Comparison of ENCODE assay signal across 23 cellular contexts in the genomic region with DNA sequence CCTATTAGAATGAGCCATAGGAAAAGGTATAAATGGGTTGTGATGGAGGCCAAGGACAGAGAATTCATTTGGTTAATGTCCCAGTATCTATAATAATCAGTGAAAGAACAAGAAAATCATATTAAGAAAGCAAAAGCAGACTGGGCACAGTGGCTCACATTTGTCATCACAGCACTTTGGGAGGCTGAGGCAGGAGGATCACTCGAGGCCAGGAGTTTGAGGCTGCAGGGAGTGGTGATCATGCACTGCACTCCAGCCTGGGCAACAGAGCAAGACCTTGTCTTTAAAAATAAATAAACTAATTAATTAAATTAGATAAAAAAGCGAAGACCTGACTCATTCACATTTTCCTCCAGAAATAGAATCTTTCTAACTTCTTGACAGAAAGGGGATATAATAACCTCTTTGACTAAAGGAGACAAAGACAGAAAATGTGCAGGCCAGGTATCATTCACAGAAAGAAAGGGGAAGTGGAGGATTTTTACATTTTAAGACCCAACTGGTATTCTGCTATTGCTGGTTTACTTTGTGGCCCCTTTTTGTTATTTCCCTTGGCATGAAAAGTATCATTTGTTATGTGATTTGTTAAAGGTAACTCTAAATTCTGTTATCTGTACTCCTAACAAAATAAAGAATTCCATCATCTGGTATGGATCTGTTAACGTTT. TPM values are rescaled to one million over a fixed set of nuclear protein-coding genes. Genes with fewer than 3 reads are reported as not detected.
DNase-seq lines count a peak whose midpoint lies in the region; ATAC-seq and TF ChIP-seq lines count a peak whose summit lies in the region.
"Had no signal": no experiment of that assay in that cellular context is flagged by ENCODE, and none has a peak within 500 bp of the region (broad histone marks: within the 10 kb centered on the region; RNA-seq: fewer than 3 reads in every experiment).

No MANE protein-coding gene starts in this region.

- H3K9me3 Mint-ChIP-seq in activated naive CD4-positive, alpha-beta T cell treated with anti-CD3 and anti-CD28 coated beads, Interleukin-2, amount 50 U/mL, for 24 hours: no peaks in the 10 kb centered on the region
- H3K9me3 Mint-ChIP-seq in activated naive CD4-positive, alpha-beta T cell treated with anti-CD3 and anti-CD28 coated beads, Interleukin-2, amount 50 U/mL, for 72 hours: no peaks in the 10 kb centered on the region
- no peaks in the 10 kb centered on the region for H3K9me3 Mint-ChIP-seq in memory B cell
- no peaks in the 10 kb centered on the region for H3K9me3 Mint-ChIP-seq in stimulated activated memory B cell treated with anti-CD40 and anti-IgM and Interleukin-4, amounts not matched to agents 10 μg/mL and 1 μg/mL and 100 μg/mL, for 72 hours
- H3K9me3 Mint-ChIP-seq: activated naive CD8-positive, alpha-beta T cell treated with anti-CD3 and anti-CD28 coated beads for 36 hours had no signal

- H3K27ac ChIP-seq in heart right ventricle: peak overlapping the region in 1 of 10 donors; percentile 61
- H3K27ac ChIP-seq: BLaER1 treated with 17β-estradiol and CSF1 and Interleukin-3, amounts not matched to agents 10 nM and 100 nM; body of pancreas; colonic mucosa; vagina had no signal

- H3K9me3 ChIP-seq in T-helper 17 cell (ENCODE audit: control insufficient read depth, low read length, poor library complexity, severe bottlenecking) (no peaks in the 10 kb centered on the region), heart right ventricle (no peaks in the 10 kb centered on the region)
- H3K9me3 ChIP-seq: BLaER1 treated with 17β-estradiol and CSF1 and Interleukin-3, amounts not matched to agents 10 nM and 100 nM; body of pancreas; colonic mucosa; left lung; right atrium auricular region; vagina had no signal

- H3K27ac Mint-ChIP-seq in activated naive CD4-positive, alpha-beta T cell treated with anti-CD3 and anti-CD28 coated beads, Interleukin-2, amount 50 U/mL, for 24 hours: peak overlapping the region; percentile 79
- no peak overlapping the region for H3K27ac Mint-ChIP-seq in activated naive CD4-positive, alpha-beta T cell treated with anti-CD3 and anti-CD28 coated beads, Interleukin-2, amount 50 U/mL, for 72 hours
- H3K27ac Mint-ChIP-seq in T-helper 17 cell (peak overlapping the region; percentile 29), memory B cell (peak overlapping the region; percentile 28)
- H3K27ac Mint-ChIP-seq in stimulated activated memory B cell treated with anti-CD40 and anti-IgM and Interleukin-4, amounts not matched to agents 10 μg/mL and 1 μg/mL and 100 μg/mL, for 72 hours: peak overlapping the region; percentile 22

- DNase-seq in activated naive CD4-positive, alpha-beta T cell treated with anti-CD3 and anti-CD28 coated beads, Interleukin-2, amount 50 U/mL, for 72 hours (ENCODE audit: low spot score in 2 of 2): no peak
- DNase-seq in T-helper 17 cell (no peak), memory B cell (ENCODE audit: low spot score in 2 of 2) (no peak), heart right ventricle (no peak), DMS 273 treated with DMSO at 0.1 percent for 48 hours (lab: John Stamatoyannopoulos, UW) (no peak)
- DNase-seq: activated naive CD8-positive, alpha-beta T cell treated with anti-CD3 and anti-CD28 coated beads for 36 hours; activated T-cell treated with anti-CD3 and anti-CD28 coated beads, Interleukin-2, amount 50 U/mL, for 48 hours; body of pancreas; colonic mucosa; left lung; NCI-H187 treated with DMSO at 0.1 percent for 48 hours; NCI-H226; PC-3; SHP77 treated with DMSO at 0.1 percent for 48 hours; stimulated activated CD4-positive, alpha-beta T cell treated with anti-CD3 and anti-CD28 coated beads, Interleukin-15, amount 100 ng/mL, for 24 hours; T-helper 1 cell had no signal

- WGBS in heart right ventricle, 2 donors: 69 to 72% methylated on average over 3 of the region's 3 CpGs

- no peak for TF ChIP-seq CTCF in heart right ventricle (IDR thresholded peaks at IDR 0.05)

- no peak overlapping the region for H3K4me3 ChIP-seq in heart right ventricle
- H3K4me3 ChIP-seq: BLaER1 treated with 17β-estradiol and CSF1 and Interleukin-3, amounts not matched to agents 10 nM and 100 nM; body of pancreas; colonic mucosa; left lung; right atrium auricular region; vagina had no signal

- intact Hi-C loops in heart right ventricle (cut with DNase I): loop anchor here in 3 of 10 donors (5.0 to 10.0 kb wide), 3 partner anchors 344 to 574 kb away; no protein-coding TSS in a partner anchor

- peaks cover 2% of the 10 kb centered on the region for H3K36me3 Mint-ChIP-seq in activated naive CD4-positive, alpha-beta T cell treated with anti-CD3 and anti-CD28 coated beads, Interleukin-2, amount 50 U/mL, for 24 hours
- peaks cover 6 to 11% of the 10 kb centered on the region in 2 donors for H3K36me3 Mint-ChIP-seq in activated naive CD4-positive, alpha-beta T cell treated with anti-CD3 and anti-CD28 coated beads, Interleukin-2, amount 50 U/mL, for 72 hours
- H3K36me3 Mint-ChIP-seq in T-helper 17 cell (ENCODE audit: low read depth) (peaks cover 3% of the 10 kb centered on the region), memory B cell (peaks cover 6% of the 10 kb centered on the region)
- peaks cover 6% of the 10 kb centered on the region for H3K36me3 Mint-ChIP-seq in stimulated activated memory B cell treated with anti-CD40 and anti-IgM and Interleukin-4, amounts not matched to agents 10 μg/mL and 1 μg/mL and 100 μg/mL, for 72 hours

- no peak overlapping the region for H3K4me3 Mint-ChIP-seq in activated naive CD4-positive, alpha-beta T cell treated with anti-CD3 and anti-CD28 coated beads, Interleukin-2, amount 50 U/mL, for 24 hours
- H3K4me3 Mint-ChIP-seq in T-helper 17 cell (no peak overlapping the region), memory B cell (no peak overlapping the region)
- no peak overlapping the region for H3K4me3 Mint-ChIP-seq in stimulated activated memory B cell treated with anti-CD40 and anti-IgM and Interleukin-4, amounts not matched to agents 10 μg/mL and 1 μg/mL and 100 μg/mL, for 72 hours
- H3K4me3 Mint-ChIP-seq: activated naive CD8-positive, alpha-beta T cell treated with anti-CD3 and anti-CD28 coated beads for 36 hours had no signal

- H3K27me3 Mint-ChIP-seq in activated naive CD4-positive, alpha-beta T cell treated with anti-CD3 and anti-CD28 coated beads, Interleukin-2, amount 50 U/mL, for 24 hours: no peaks in the 10 kb centered on the region
- no peaks in the 10 kb centered on the region for H3K27me3 Mint-ChIP-seq in T-helper 17 cell
- H3K27me3 Mint-ChIP-seq in memory B cell: no peaks in the 10 kb centered on the region
- no peaks in the 10 kb centered on the region for H3K27me3 Mint-ChIP-seq in stimulated activated memory B cell treated with anti-CD40 and anti-IgM and Interleukin-4, amounts not matched to agents 10 μg/mL and 1 μg/mL and 100 μg/mL, for 72 hours
- H3K27me3 Mint-ChIP-seq: activated naive CD8-positive, alpha-beta T cell treated with anti-CD3 and anti-CD28 coated beads for 36 hours had no signal

- no peaks in the 10 kb centered on the region for H3K27me3 ChIP-seq in heart right ventricle
- H3K27me3 ChIP-seq: BLaER1 treated with 17β-estradiol and CSF1 and Interleukin-3, amounts not matched to agents 10 nM and 100 nM; body of pancreas; colonic mucosa; left lung; right atrium auricular region; vagina had no signal

- peaks cover 0 to 44% (median 25%) of the 10 kb centered on the region in 9 donors for H3K4me1 ChIP-seq in heart right ventricle

- H3K4me1 Mint-ChIP-seq in activated naive CD4-positive, alpha-beta T cell treated with anti-CD3 and anti-CD28 coated beads, Interleukin-2, amount 50 U/mL, for 24 hours: peaks cover 48% of the 10 kb centered on the region
- H3K4me1 Mint-ChIP-seq in T-helper 17 cell (peaks cover 17% of the 10 kb centered on the region), memory B cell (peaks cover 10% of the 10 kb centered on the region)
- peaks cover 12% of the 10 kb centered on the region for H3K4me1 Mint-ChIP-seq in stimulated activated memory B cell treated with anti-CD40 and anti-IgM and Interleukin-4, amounts not matched to agents 10 μg/mL and 1 μg/mL and 100 μg/mL, for 72 hours

- no peak for ATAC-seq in activated naive CD4-positive, alpha-beta T cell treated with anti-CD3 and anti-CD28 coated beads, Interleukin-2, amount 50 U/mL, for 72 hours
- ATAC-seq in T-helper 17 cell: no peak
- no peak for ATAC-seq in memory B cell (ENCODE audit: low read depth)
- ATAC-seq in stimulated activated memory B cell treated with anti-CD40 and anti-IgM and Interleukin-4, amounts not matched to agents 10 μg/mL and 1 μg/mL and 100 μg/mL, for 72 hours: no peak
- ATAC-seq in heart right ventricle: no peak
- no peak for ATAC-seq in GM19035 (IDR thresholded peaks at IDR 0.05; ENCODE audit: unreplicated experiment)
- ATAC-seq: body of pancreas, left lung, PC-3 had no signal

- peaks cover 0 to 62% (median 6%) of the 10 kb centered on the region in 9 donors for H3K36me3 ChIP-seq in heart right ventricle
- H3K36me3 ChIP-seq: colonic mucosa had no signal

RNA-seq across cellular contexts. Expression of a gene that starts 31.9 kb away (rescaled TPM):
- total RNA-seq in activated naive CD4-positive, alpha-beta T cell treated with anti-CD3 and anti-CD28 coated beads, Interleukin-2, amount 50 U/mL, for 72 hours: 10 to 100 TPM; 33.6 to 58.9 TPM
- 10 to 100 TPM; 32.1 to 33.7 TPM for total RNA-seq in T-helper 17 cell
- 1 to 10 TPM in 4 of 10 donors, under 1 TPM in 6; 0.11 to 5.0 (median 0.69) TPM for total RNA-seq in heart right ventricle
- polyA plus RNA-seq in heart right ventricle: 1 to 10 TPM in 1 of 2 donors, under 1 TPM in 1; 0.95 to 1.3 TPM
- total RNA-seq: H4 had no signal

Comparison
In these comparisons a context has a peak if more than half of its experiments do, and no peak if none do; other contexts are left out.
1. H3K27ac Mint-ChIP-seq: peak in activated naive CD4-positive, alpha-beta T cell treated with anti-CD3 and anti-CD28 coated beads, Interleukin-2, amount 50 U/mL, for 24 hours (single experiment), T-helper 17 cell (single experiment), memory B cell (single experiment) and stimulated activated memory B cell treated with anti-CD40 and anti-IgM and Interleukin-4, amounts not matched to agents 10 μg/mL and 1 μg/mL and 100 μg/mL, for 72 hours (single experiment); none in activated naive CD4-positive, alpha-beta T cell treated with anti-CD3 and anti-CD28 coated beads, Interleukin-2, amount 50 U/mL, for 72 hours (0 of 2).
2. RNA of a gene that starts 31.9 kb away (total RNA-seq): 33.6 to 58.9 TPM in activated naive CD4-positive, alpha-beta T cell treated with anti-CD3 and anti-CD28 coated beads, Interleukin-2, amount 50 U/mL, for 72 hours and 32.1 to 33.7 TPM in T-helper 17 cell; 0.11 to 5.0 TPM in heart right ventricle; every median in the first group is over 4 times any median in the second.